1 cellular context compared by ENCODE assay signal in genomic region chr11:125454047-125454446, GRCh38.
TF ChIP-seq lines count a peak whose summit lies in the region.

No MANE protein-coding gene starts in this region.

TF ChIP-seq in K562, 482 proteins besides CTCF, POLR2A, EP300 and RAD21 (continued from another document):
- TF ChIP-seq CUX1 (CRISPR knock-in tag; IDR thresholded peaks at IDR 0.05) (no peak), POLR3A (IDR thresholded peaks at IDR 0.05; ENCODE audit: borderline replicate concordance, extremely low read depth, insufficient read depth, insufficient read length) (no peak), RBM15 (IDR thresholded peaks at IDR 0.05; ENCODE audit: insufficient read depth, low read length) (no peak), DPF2 (IDR thresholded peaks at IDR 0.05) (peak; percentile 69), RCOR1 (IDR thresholded peaks at IDR 0.05; ENCODE audit: borderline replicate concordance in 1 of 2, low read depth in 2 of 2, low read length in 2 of 2) (0 out of 4 replicates have a peak, but pooled peaks of 1 of the 2 experiments have one; percentile 43), CBFA2T2 (conservative IDR thresholded peaks at IDR 0.05) (peak; percentile 25), TCF3 (CRISPR knock-in tag; IDR thresholded peaks at IDR 0.05) (peak; percentile 57), NCOR1 (IDR thresholded peaks at IDR 0.05) (peak; percentile 31; the same call in 1 of the 2 replicates), UBTF (IDR thresholded peaks at IDR 0.05; ENCODE audit: borderline replicate concordance in 1 of 2, low read depth in 2 of 2, low read length in 2 of 2) (peak in 1 of 2 experiments; percentile 98; a peak in 2 of 4 replicates), GATAD2A (IDR thresholded peaks at IDR 0.05) (peak; percentile 37; the same call in 1 of the 2 replicates), NFE2 (IDR thresholded peaks at IDR 0.05; ENCODE audit: low read depth) (peak; percentile 48; the same call in 1 of the 2 replicates), U2AF2 (optimal IDR thresholded peaks at IDR 0.05; ENCODE audit: low read depth, low read length) (no peak), ZNF592 (IDR thresholded peaks at IDR 0.05) (peak; percentile 27; the same call in 1 of the 2 replicates), ZNF184 (CRISPR knock-in tag; IDR thresholded peaks at IDR 0.05) (no peak), ARNT (IDR thresholded peaks at IDR 0.05) (no peak), GATA2 (CRISPR knock-in tag; IDR thresholded peaks at IDR 0.05) (no peak), ZNF436 (CRISPR knock-in tag; IDR thresholded peaks at IDR 0.05) (no peak), SMARCA4 (IDR thresholded peaks at IDR 0.05) (peak; percentile 22; the same call in 1 of the 2 replicates), BCL6 (CRISPR knock-in tag; IDR thresholded peaks at IDR 0.05) (no peak), CHCHD3 (CRISPR knock-in tag; IDR thresholded peaks at IDR 0.05) (no peak), ZNF124 (CRISPR knock-in tag; IDR thresholded peaks at IDR 0.05) (no peak), CEBPZ (IDR thresholded peaks at IDR 0.05; ENCODE audit: borderline replicate concordance, low read depth, low read length) (no peak), ILK (tag; IDR thresholded peaks at IDR 0.05; ENCODE audit: borderline replicate concordance, low read depth) (no peak), ARID1B (IDR thresholded peaks at IDR 0.05) (0 out of 2 replicates have a peak, but pooled peaks have one; percentile 48), SREBF1 (IDR thresholded peaks at IDR 0.05; ENCODE audit: borderline replicate concordance, low read depth, low read length) (no peak), ZKSCAN8 (CRISPR knock-in tag; IDR thresholded peaks at IDR 0.05) (no peak), TBP (optimal IDR thresholded peaks at IDR 0.05; ENCODE audit: low read depth, low read length) (peak; percentile 64), CBFA2T3 (IDR thresholded peaks at IDR 0.05) (peak; percentile 63), WHSC1 (IDR thresholded peaks at IDR 0.05; ENCODE audit: low read length) (no peak), ZBTB49 (CRISPR knock-in tag; IDR thresholded peaks at IDR 0.05; ENCODE audit: borderline replicate concordance) (no peak), HMBOX1 (IDR thresholded peaks at IDR 0.05) (0 out of 2 replicates have a peak, but pooled peaks have one; percentile 11), CBX2 (IDR thresholded peaks at IDR 0.05; ENCODE audit: insufficient read depth, low read length, poor library complexity, severe bottlenecking) (no peak), KDM2B (CRISPR knock-in tag; IDR thresholded peaks at IDR 0.05) (no peak), YY1 (IDR thresholded peaks at IDR 0.05; ENCODE audit: borderline replicate concordance in 1 of 3, control insufficient read depth in 1 of 3, extremely low read depth in 1 of 3, insufficient read depth in 3 of 3, insufficient read length in 1 of 3, insufficient replicate concordance in 2 of 3, low read depth in 1 of 3, low read length in 2 of 3) (peak in 1 of 3 experiments; percentile 18)
